8 cellular contexts compared by ENCODE assay signal in genomic region chr10:93080350-93081046, GRCh38. TPM values are rescaled to one million over a fixed set of nuclear protein-coding genes. Genes with fewer than 3 reads are reported as not detected.
DNase-seq lines count a peak whose midpoint lies in the region; ATAC-seq, FAIRE-seq and TF ChIP-seq lines count a peak whose summit lies in the region.

No MANE protein-coding gene starts in this region.

- no peak overlapping the region for H3K4me3 ChIP-seq in kidney (ENCODE audit: low read length in 2 of 2)

- H3K27ac ChIP-seq in kidney (ENCODE audit: low read depth in 2 of 2, low read length in 2 of 2) = no peak overlapping the region

- no TSS peak for BruUV-seq in MCF 10A (replicated peaks; lab: Mats Ljungman, UMichigan)

- POLR2A ChIA-PET in MCF 10A (lab: Yijun Ruan, JAX) = no interaction called here

- H3K4me1 ChIP-seq in kidney (ENCODE audit: control insufficient read depth in 1 of 2, insufficient read depth in 1 of 2, low read depth in 1 of 2, low read length in 2 of 2) = no peaks in the 10 kb centered on the region

- H3K36me3 Mint-ChIP-seq in MCF 10A (ENCODE audit: insufficient read depth, unreplicated experiment) = no peaks in the 10 kb centered on the region

- H3K9me3 Mint-ChIP-seq in MCF 10A (ENCODE audit: unreplicated experiment) = no peaks in the 10 kb centered on the region

- H3K27ac Mint-ChIP-seq in MCF 10A (ENCODE audit: low read depth, unreplicated experiment) = peak overlapping the region; percentile 72

- no peaks in the 10 kb centered on the region for H3K36me3 ChIP-seq in kidney (ENCODE audit: control insufficient read depth in 1 of 2, insufficient read depth in 2 of 2, low read length in 2 of 2)

- H3K4me3 Mint-ChIP-seq in MCF 10A (ENCODE audit: unreplicated experiment) = peak overlapping the region; percentile 29

- FAIRE-seq in HTR-8/SVneo (lab: Jason Lieb, UNC) (no peak), kidney (lab: Jason Lieb, UNC) (no peak)

- no peaks in the 10 kb centered on the region for H3K9me3 ChIP-seq in kidney (ENCODE audit: control insufficient read depth in 1 of 2, low read length in 2 of 2)

- DNase-seq in NCI-H1092 treated with DMSO at 0.1 percent for 48 hours (lab: John Stamatoyannopoulos, UW) (peak; percentile 21), NCI-H1092 (lab: John Stamatoyannopoulos, UW) (no peak), HTR-8/SVneo (ENCODE audit: insufficient read length, low spot score) (peak; percentile 78), T-helper 9 cell (peak; percentile 46), MCF 10A (ENCODE audit: unreplicated experiment) (peak; percentile 57), kidney (no peak)
- DNase-seq in stimulated activated CD4-positive, alpha-beta T cell treated with anti-CD3 and anti-CD28 coated beads, Interleukin-2, amount 100 ng/mL, for 4 hours (ENCODE audit: low read depth) = peak; percentile 14

- peak; percentile 86 for TF ChIP-seq CTCF in MCF 10A (IDR thresholded peaks at IDR 0.05; ENCODE audit: unreplicated experiment)
- peak; percentile 68 for TF ChIP-seq CTCF in kidney (IDR thresholded peaks at IDR 0.05; ENCODE audit: borderline replicate concordance, extremely low read depth, insufficient read depth)

- intact Hi-C loops in MCF 10A (cut with micrococcal nuclease) (loop anchor here (1.0 to 5.0 kb wide), 3 partner anchors 209 to 432 kb away; no protein-coding TSS in a partner anchor), kidney (cut with DNase I) (no loop called here)

- peaks cover 5% of the 10 kb centered on the region for H3K4me1 Mint-ChIP-seq in MCF 10A (ENCODE audit: insufficient read depth, unreplicated experiment)

- CTCF ChIA-PET in MCF 10A (lab: Yijun Ruan, JAX) = interaction anchor here (0.6 to 3.9 kb wide), 79 partner anchors 7 to 930 kb away, joined by 3 to 41 read pairs (median 4); no protein-coding TSS in a partner anchor

- ATAC-seq in GM18873 (IDR thresholded peaks at IDR 0.05; ENCODE audit: low FRiP score, unreplicated experiment) = no peak

- H3K9ac ChIP-seq in kidney (ENCODE audit: low read length in 2 of 2) = no peak overlapping the region

- H3K27me3 Mint-ChIP-seq in MCF 10A (ENCODE audit: insufficient read depth, unreplicated experiment) = peaks cover 17% of the 10 kb centered on the region

RNA-seq across cellular contexts. Expression of gene CYP26A1, which starts 6.8 kb away (rescaled TPM):
- total RNA-seq in MCF 10A (2022) (not detected in 2 replicates), kidney (0.22 TPM)
- polyA plus RNA-seq in kidney (ENCODE audit: insufficient read depth, low read depth, low replicate concordance) = not detected

RNA-seq across cellular contexts. Expression of gene CYP26C1, which starts 19.9 kb away (rescaled TPM):
- total RNA-seq in MCF 10A (2022) (0.07 and 0.14 TPM in 2 replicates), kidney (0.35 TPM)
- 0.09 TPM for polyA plus RNA-seq in kidney (ENCODE audit: insufficient read depth, low read depth, low replicate concordance)

Comparison
In these comparisons a context has a peak if more than half of its experiments do, and no peak if none do; other contexts are left out.
1. DNase-seq: peak in NCI-H1092 treated with DMSO at 0.1 percent for 48 hours (single experiment), HTR-8/SVneo (single experiment), T-helper 9 cell (single experiment), MCF 10A (single experiment) and stimulated activated CD4-positive, alpha-beta T cell treated with anti-CD3 and anti-CD28 coated beads, Interleukin-2, amount 100 ng/mL, for 4 hours (single experiment); none in NCI-H1092 (single experiment) and kidney (single experiment).